Comparison of ENCODE assay signal across 10 cellular contexts in genomic region chr7:82805527-82805960, GRCh38.
DNase-seq lines count a peak whose midpoint lies in the region; ATAC-seq, FAIRE-seq and TF ChIP-seq lines count a peak whose summit lies in the region.
"Had no signal": no experiment of that assay in that cellular context is flagged by ENCODE, and none has a peak within 500 bp of the region (broad histone marks: within the 10 kb centered on the region; RNA-seq: fewer than 3 reads in every experiment).

No MANE protein-coding gene starts in this region.

- ATAC-seq in right cardiac atrium (peak in 1 of 2 donors; percentile 70), HG02588 (IDR thresholded peaks at IDR 0.05; ENCODE audit: unreplicated experiment) (no peak)

- H3K27me3 ChIP-seq in right cardiac atrium (ENCODE audit: control insufficient read depth, insufficient read depth), result no peaks in the 10 kb centered on the region
- H3K27me3 ChIP-seq in right atrium auricular region, result no peaks in the 10 kb centered on the region
- H3K27me3 ChIP-seq: BLaER1 treated with 17β-estradiol and CSF1 and Interleukin-3, amounts not matched to agents 10 nM and 100 nM; heart left ventricle had no signal

- DNase-seq in right cardiac atrium (peak in 2 of 3 donors; percentile 13 to 37), right atrium auricular region (ENCODE audit: low spot score) (no peak), SIG-M5 (lab: John Stamatoyannopoulos, UW) (peak; percentile 27), fibroblast of mammary gland (ENCODE audit: low read depth) (peak; percentile 93), D721Med (ENCODE audit: insufficient read length, low spot score) (no peak), NCI-H82 treated with DMSO at 0.1 percent for 48 hours (lab: John Stamatoyannopoulos, UW; ENCODE audit: unreplicated experiment) (no peak), HUDEP-2 (lab: John Stamatoyannopoulos, UW; ENCODE audit: unreplicated experiment in 76 of 76) (no peak)

- H3K4me1 ChIP-seq in right cardiac atrium (ENCODE audit: control insufficient read depth, insufficient read depth, low read length) (no peaks in the 10 kb centered on the region), right atrium auricular region (no peaks in the 10 kb centered on the region)
- H3K4me1 ChIP-seq: heart left ventricle had no signal

- 30% methylated on average over 5 of the region's 5 CpGs for WGBS in right cardiac atrium

- no peaks in the 10 kb centered on the region for H3K9me3 ChIP-seq in right cardiac atrium (ENCODE audit: control insufficient read depth, low read length)
- H3K9me3 ChIP-seq in right atrium auricular region, result no peaks in the 10 kb centered on the region
- H3K9me3 ChIP-seq: BLaER1 treated with 17β-estradiol and CSF1 and Interleukin-3, amounts not matched to agents 10 nM and 100 nM; heart left ventricle had no signal

- H3K36me3 ChIP-seq in right atrium auricular region, result no peaks in the 10 kb centered on the region
- H3K36me3 ChIP-seq: BLaER1 treated with 17β-estradiol and CSF1 and Interleukin-3, amounts not matched to agents 10 nM and 100 nM; heart left ventricle had no signal

- TF ChIP-seq CTCF in right atrium auricular region (IDR thresholded peaks at IDR 0.05), result no peak
- TF ChIP-seq CTCF in fibroblast of mammary gland (conservative IDR thresholded peaks at IDR 0.05; ENCODE audit: control insufficient read depth, insufficient read depth, low read depth, low read length), result no peak
- TF ChIP-seq CTCF in D721Med (IDR thresholded peaks at IDR 0.05; ENCODE audit: insufficient read depth, missing control alignments), result no peak

- H3K4me3 ChIP-seq in right cardiac atrium (ENCODE audit: low read length), result no peak overlapping the region
- no peak overlapping the region for H3K4me3 ChIP-seq in right atrium auricular region
- peak overlapping the region; percentile 31 for H3K4me3 ChIP-seq in fibroblast of mammary gland (ENCODE audit: control insufficient read depth, low read depth, low read length)
- H3K4me3 ChIP-seq: BLaER1 treated with 17β-estradiol and CSF1 and Interleukin-3, amounts not matched to agents 10 nM and 100 nM; heart left ventricle had no signal

- intact Hi-C loops in right cardiac atrium (cut with DNase I), result no loop called here

- H3K27ac ChIP-seq in right cardiac atrium (ENCODE audit: low read length) (no peak overlapping the region), right atrium auricular region (no peak overlapping the region)
- H3K27ac ChIP-seq: heart left ventricle had no signal

- no peak for FAIRE-seq in D721Med (lab: Jason Lieb, UNC)

Comparison
In these comparisons a context has a peak if more than half of its experiments do, and no peak if none do; other contexts are left out.
1. DNase-seq: peak in right cardiac atrium (2 of 3), SIG-M5 (single experiment) and fibroblast of mammary gland (single experiment); none in right atrium auricular region (single experiment), D721Med (single experiment), NCI-H82 treated with DMSO at 0.1 percent for 48 hours (single experiment) and HUDEP-2 (0 of 76).